ENCODE assay signal across 1 cellular context in genomic region chr1:26524181-26524580, GRCh38.
A peak's percentile ranks its signal among the peaks of the same experiment; 100 is the strongest.
TF ChIP-seq lines count a peak whose summit lies in the region.

No MANE protein-coding gene starts in this region.

TF ChIP-seq in K562, 482 proteins besides CTCF, POLR2A, EP300 and RAD21:
- no peak for TF ChIP-seq ZNF507 (tag; conservative IDR thresholded peaks at IDR 0.05)
- no peak for TF ChIP-seq ZBTB33 (CRISPR knock-in tag; IDR thresholded peaks at IDR 0.05)
- peak; percentile 60 for TF ChIP-seq RBM25 (IDR thresholded peaks at IDR 0.05; ENCODE audit: low read depth, low read length, severe bottlenecking)
- TF ChIP-seq YY1 (IDR thresholded peaks at IDR 0.05; ENCODE audit: borderline replicate concordance in 1 of 3, control insufficient read depth in 1 of 3, extremely low read depth in 1 of 3, insufficient read depth in 3 of 3, insufficient read length in 1 of 3, insufficient replicate concordance in 2 of 3, low read depth in 1 of 3, low read length in 2 of 3), result no peak
